ENCODE assay signal across 1 cellular context in the genomic region with DNA sequence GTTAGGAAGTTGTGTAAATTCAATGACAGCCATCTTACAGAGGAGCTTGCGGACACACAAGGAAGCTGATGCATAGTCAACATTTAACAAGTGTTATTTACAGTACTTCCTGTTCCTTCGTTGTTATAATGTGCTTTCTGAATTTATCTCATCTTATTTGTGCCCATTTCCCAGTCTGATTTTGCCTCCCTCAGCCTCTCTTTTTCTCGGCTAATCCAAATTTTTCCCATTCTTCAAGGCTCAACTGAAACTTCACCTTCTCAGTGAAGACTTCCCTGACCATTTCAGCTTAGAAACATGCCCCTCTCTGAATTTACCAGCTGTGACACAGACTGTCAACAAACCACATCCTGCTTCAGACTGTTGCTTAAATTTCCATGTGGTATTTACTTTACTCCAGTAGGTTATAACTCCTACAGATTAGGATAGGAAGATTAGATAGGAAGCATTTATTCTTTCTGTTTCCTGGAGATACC.
TF ChIP-seq lines count a peak whose summit lies in the region.

No MANE protein-coding gene starts in this region.

TF ChIP-seq in liver, 16 proteins besides CTCF, POLR2A, EP300 and RAD21:
- TF ChIP-seq TAF1 (conservative IDR thresholded peaks at IDR 0.05), result no peak
- peak in 1 of 2 donors; percentile 57 for TF ChIP-seq EGR1 (IDR thresholded peaks at IDR 0.05; ENCODE audit: low read depth in 2 of 2)
- TF ChIP-seq HNF4A (conservative IDR thresholded peaks at IDR 0.05), result peak in 1 of 2 donors; percentile 30
- peak; percentile 36 for TF ChIP-seq YY1 (IDR thresholded peaks at IDR 0.05)
- TF ChIP-seq, protein P1, sequence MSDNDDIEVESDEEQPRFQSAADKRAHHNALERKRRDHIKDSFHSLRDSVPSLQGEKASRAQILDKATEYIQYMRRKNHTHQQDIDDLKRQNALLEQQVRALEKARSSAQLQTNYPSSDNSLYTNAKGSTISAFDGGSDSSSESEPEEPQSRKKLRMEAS (IDR thresholded peaks at IDR 0.05), result peak; percentile 35
- no peak for TF ChIP-seq HNF4G (IDR thresholded peaks at IDR 0.05)
- TF ChIP-seq JUND (IDR thresholded peaks at IDR 0.05), result peak in 1 of 2 donors; percentile 32
- TF ChIP-seq, protein P2, sequence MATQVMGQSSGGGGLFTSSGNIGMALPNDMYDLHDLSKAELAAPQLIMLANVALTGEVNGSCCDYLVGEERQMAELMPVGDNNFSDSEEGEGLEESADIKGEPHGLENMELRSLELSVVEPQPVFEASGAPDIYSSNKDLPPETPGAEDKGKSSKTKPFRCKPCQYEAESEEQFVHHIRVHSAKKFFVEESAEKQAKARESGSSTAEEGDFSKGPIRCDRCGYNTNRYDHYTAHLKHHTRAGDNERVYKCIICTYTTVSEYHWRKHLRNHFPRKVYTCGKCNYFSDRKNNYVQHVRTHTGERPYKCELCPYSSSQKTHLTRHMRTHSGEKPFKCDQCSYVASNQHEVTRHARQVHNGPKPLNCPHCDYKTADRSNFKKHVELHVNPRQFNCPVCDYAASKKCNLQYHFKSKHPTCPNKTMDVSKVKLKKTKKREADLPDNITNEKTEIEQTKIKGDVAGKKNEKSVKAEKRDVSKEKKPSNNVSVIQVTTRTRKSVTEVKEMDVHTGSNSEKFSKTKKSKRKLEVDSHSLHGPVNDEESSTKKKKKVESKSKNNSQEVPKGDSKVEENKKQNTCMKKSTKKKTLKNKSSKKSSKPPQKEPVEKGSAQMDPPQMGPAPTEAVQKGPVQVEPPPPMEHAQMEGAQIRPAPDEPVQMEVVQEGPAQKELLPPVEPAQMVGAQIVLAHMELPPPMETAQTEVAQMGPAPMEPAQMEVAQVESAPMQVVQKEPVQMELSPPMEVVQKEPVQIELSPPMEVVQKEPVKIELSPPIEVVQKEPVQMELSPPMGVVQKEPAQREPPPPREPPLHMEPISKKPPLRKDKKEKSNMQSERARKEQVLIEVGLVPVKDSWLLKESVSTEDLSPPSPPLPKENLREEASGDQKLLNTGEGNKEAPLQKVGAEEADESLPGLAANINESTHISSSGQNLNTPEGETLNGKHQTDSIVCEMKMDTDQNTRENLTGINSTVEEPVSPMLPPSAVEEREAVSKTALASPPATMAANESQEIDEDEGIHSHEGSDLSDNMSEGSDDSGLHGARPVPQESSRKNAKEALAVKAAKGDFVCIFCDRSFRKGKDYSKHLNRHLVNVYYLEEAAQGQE (IDR thresholded peaks at IDR 0.05), result no peak
- peak; percentile 45 for TF ChIP-seq SP1 (IDR thresholded peaks at IDR 0.05)
- TF ChIP-seq FOXA1 (IDR thresholded peaks at IDR 0.05), result peak; percentile 93
- TF ChIP-seq RXRA (IDR thresholded peaks at IDR 0.05), result peak in 1 of 2 donors; percentile 37
- no peak for TF ChIP-seq NR2F2 (IDR thresholded peaks at IDR 0.05)
- no peak for TF ChIP-seq GABPA (IDR thresholded peaks at IDR 0.05 in 1 of 2, conservative IDR thresholded peaks at IDR 0.05 in 1 of 2)
- peak; percentile 86 for TF ChIP-seq FOXA2 (IDR thresholded peaks at IDR 0.05)
- TF ChIP-seq, protein P3, sequence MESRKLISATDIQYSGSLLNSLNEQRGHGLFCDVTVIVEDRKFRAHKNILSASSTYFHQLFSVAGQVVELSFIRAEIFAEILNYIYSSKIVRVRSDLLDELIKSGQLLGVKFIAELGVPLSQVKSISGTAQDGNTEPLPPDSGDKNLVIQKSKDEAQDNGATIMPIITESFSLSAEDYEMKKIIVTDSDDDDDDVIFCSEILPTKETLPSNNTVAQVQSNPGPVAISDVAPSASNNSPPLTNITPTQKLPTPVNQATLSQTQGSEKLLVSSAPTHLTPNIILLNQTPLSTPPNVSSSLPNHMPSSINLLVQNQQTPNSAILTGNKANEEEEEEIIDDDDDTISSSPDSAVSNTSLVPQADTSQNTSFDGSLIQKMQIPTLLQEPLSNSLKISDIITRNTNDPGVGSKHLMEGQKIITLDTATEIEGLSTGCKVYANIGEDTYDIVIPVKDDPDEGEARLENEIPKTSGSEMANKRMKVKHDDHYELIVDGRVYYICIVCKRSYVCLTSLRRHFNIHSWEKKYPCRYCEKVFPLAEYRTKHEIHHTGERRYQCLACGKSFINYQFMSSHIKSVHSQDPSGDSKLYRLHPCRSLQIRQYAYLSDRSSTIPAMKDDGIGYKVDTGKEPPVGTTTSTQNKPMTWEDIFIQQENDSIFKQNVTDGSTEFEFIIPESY (IDR thresholded peaks at IDR 0.05), result no peak
- TF ChIP-seq, protein P4, sequence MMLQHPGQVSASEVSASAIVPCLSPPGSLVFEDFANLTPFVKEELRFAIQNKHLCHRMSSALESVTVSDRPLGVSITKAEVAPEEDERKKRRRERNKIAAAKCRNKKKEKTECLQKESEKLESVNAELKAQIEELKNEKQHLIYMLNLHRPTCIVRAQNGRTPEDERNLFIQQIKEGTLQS (IDR thresholded peaks at IDR 0.05), result no peak
